In genomic region chr2:1223791-1224190, GRCh38 we compare ENCODE assay signal across 24 cellular contexts.
DNase-seq lines count a peak whose midpoint lies in the region; ATAC-seq and TF ChIP-seq lines count a peak whose summit lies in the region.
"Had no signal": no experiment of that assay in that cellular context is flagged by ENCODE, and none has a peak within 500 bp of the region (broad histone marks: within the 10 kb centered on the region; RNA-seq: fewer than 3 reads in every experiment).

No MANE protein-coding gene starts in this region.

- no peak overlapping the region for H3K23ac ChIP-seq in neuronal stem cell (ENCODE audit: low read depth, low read length, poor library complexity)

- H3K9me3 Mint-ChIP-seq in endothelial cell (ENCODE audit: unreplicated experiment), result peaks cover under 1% of the 10 kb centered on the region

- H3K18ac ChIP-seq in neuronal stem cell (ENCODE audit: low read length), result peak overlapping the region; percentile 40

- no peak overlapping the region for H2BK15ac ChIP-seq in neuronal stem cell (ENCODE audit: low read length)

- DNase-seq in endothelial cell (ENCODE audit: low spot score) (no peak), esophagus muscularis mucosa (ENCODE audit: extremely low spot score) (peak; percentile 91), neuronal stem cell (ENCODE audit: low spot score) (no peak), dermis blood vessel endothelial cell (no peak)
- DNase-seq: 8988T; ACHN; BE2C; C1 segment of cervical spinal cord; CD4-positive, alpha-beta memory T cell; CD4-positive, CD25-positive, alpha-beta regulatory T cell; CD8-positive, alpha-beta memory T cell; COR-L47; DMS 273 treated with DMSO at 0.1 percent for 48 hours; DMS153; DMS53; DMS79; DND-41; EL; GDM1 had no signal

- no peak for ATAC-seq in HG02884 (IDR thresholded peaks at IDR 0.05; ENCODE audit: unreplicated experiment)
- no peak for ATAC-seq in GM19324 (IDR thresholded peaks at IDR 0.05; ENCODE audit: low FRiP score, unreplicated experiment)
- ATAC-seq: GM12878 had no signal

- TF ChIP-seq EP300 in esophagus muscularis mucosa (IDR thresholded peaks at IDR 0.05), result no peak

- no peak overlapping the region for H2BK120ac ChIP-seq in neuronal stem cell (ENCODE audit: low read depth, low read length)

- H3K36me3 ChIP-seq in esophagus muscularis mucosa (no peaks in the 10 kb centered on the region), neuronal stem cell (replicated peaks in 1 of 2; ENCODE audit: control insufficient read depth in 2 of 2, insufficient read depth in 2 of 2, low read length in 2 of 2) (no peaks in the 10 kb centered on the region)
- H3K36me3 ChIP-seq: BE2C, BLaER1 had no signal

- no peak overlapping the region for H2AK5ac ChIP-seq in neuronal stem cell (ENCODE audit: low read depth, low read length)

- TF ChIP-seq CTCF in endothelial cell (IDR thresholded peaks at IDR 0.05; ENCODE audit: unreplicated experiment) (no peak), esophagus muscularis mucosa (IDR thresholded peaks at IDR 0.05) (no peak)

- no peak overlapping the region for H3K9ac ChIP-seq in neuronal stem cell (ENCODE audit: low read depth, low read length, poor library complexity)
- H3K9ac ChIP-seq: BLaER1 had no signal

- peaks cover 19% of the 10 kb centered on the region for H3K27me3 Mint-ChIP-seq in endothelial cell (ENCODE audit: unreplicated experiment)

- peaks cover 0 to 10% (median 4%) of the 10 kb centered on the region in 4 donors for H3K4me1 ChIP-seq in esophagus muscularis mucosa
- H3K4me1 ChIP-seq in neuronal stem cell (ENCODE audit: control insufficient read depth in 2 of 2, insufficient read depth in 1 of 2, low read depth in 1 of 2, low read length in 2 of 2), result no peaks in the 10 kb centered on the region
- H3K4me1 ChIP-seq: BE2C had no signal

- H3K9me3 ChIP-seq in esophagus muscularis mucosa (no peaks in the 10 kb centered on the region), neuronal stem cell (replicated peaks in 1 of 2; ENCODE audit: control insufficient read depth in 2 of 2, insufficient read depth in 1 of 2, low read depth in 1 of 2, low read length in 2 of 2) (peaks cover 0 to 4% of the 10 kb centered on the region in 2 donors)
- H3K9me3 ChIP-seq: BE2C, BLaER1 had no signal

- H3K27ac Mint-ChIP-seq in endothelial cell (ENCODE audit: unreplicated experiment), result peak overlapping the region; percentile 42
- H3K27ac Mint-ChIP-seq: CD14-positive monocyte; CD4-positive, CD25-positive, alpha-beta regulatory T cell; CD8-positive, alpha-beta memory T cell had no signal

- peaks cover 0 to 24% (median 0%) of the 10 kb centered on the region in 4 donors for H3K27me3 ChIP-seq in esophagus muscularis mucosa
- no peaks in the 10 kb centered on the region for H3K27me3 ChIP-seq in neuronal stem cell (ENCODE audit: control insufficient read depth in 3 of 3, insufficient read depth in 3 of 3, low read depth in 1 of 3, low read length in 3 of 3)
- H3K27me3 ChIP-seq: BE2C had no signal

- H3K79me1 ChIP-seq in neuronal stem cell (ENCODE audit: low read depth, low read length), result peaks cover 2% of the 10 kb centered on the region

- H3K4me2 ChIP-seq in neuronal stem cell (ENCODE audit: insufficient read depth, low read length, poor library complexity, severe bottlenecking), result no peak overlapping the region
- H3K4me2 ChIP-seq: BLaER1 had no signal

- no peak overlapping the region for H3K4ac ChIP-seq in neuronal stem cell (ENCODE audit: low read length)

- peaks cover 30% of the 10 kb centered on the region for H3K36me3 Mint-ChIP-seq in endothelial cell (ENCODE audit: low read depth, unreplicated experiment)
- H3K36me3 Mint-ChIP-seq: CD14-positive monocyte; CD4-positive, CD25-positive, alpha-beta regulatory T cell had no signal

- no peak overlapping the region for H2AFZ ChIP-seq in neuronal stem cell (ENCODE audit: low read length)

- peaks cover 3% of the 10 kb centered on the region for H3K4me1 Mint-ChIP-seq in endothelial cell (ENCODE audit: unreplicated experiment)
- H3K4me1 Mint-ChIP-seq: CD14-positive monocyte; CD8-positive, alpha-beta memory T cell had no signal

- H2BK5ac ChIP-seq in neuronal stem cell (ENCODE audit: low read length), result no peak overlapping the region

- peak overlapping the region; percentile 75 for H4K8ac ChIP-seq in neuronal stem cell (ENCODE audit: low read depth, low read length)

- WGBS in esophagus muscularis mucosa, result 93% methylated on average over 6 of the region's 11 CpGs
- WGBS in neuronal stem cell (ENCODE audit: extremely low coverage in 2 of 2, insufficient read length in 2 of 2, insufficient replicate concordance in 1 of 2), 2 donors, result no CpG with 5 or more reads among the region's 11 CpGs

- intact Hi-C loops in esophagus muscularis mucosa (cut with DNase I), result no loop called here

- H3K4me3 ChIP-seq in esophagus muscularis mucosa (no peak overlapping the region), neuronal stem cell (ENCODE audit: low read length in 2 of 2) (no peak overlapping the region)
- H3K4me3 ChIP-seq: BLaER1, GM12878 had no signal

- no peak overlapping the region for H3K27ac ChIP-seq in esophagus muscularis mucosa (replicated peaks in 1 of 4)
- no peak overlapping the region for H3K27ac ChIP-seq in neuronal stem cell (replicated peaks; ENCODE audit: low read length)
- H3K27ac ChIP-seq: BLaER1 had no signal

- no peak for TF ChIP-seq POLR2A in esophagus muscularis mucosa (IDR thresholded peaks at IDR 0.05; ENCODE audit: low read depth)

- H3K14ac ChIP-seq in neuronal stem cell (ENCODE audit: low read length), result peak overlapping the region; percentile 59

- no peak overlapping the region for H3K4me3 Mint-ChIP-seq in endothelial cell (ENCODE audit: unreplicated experiment)
- H3K4me3 Mint-ChIP-seq: CD14-positive monocyte; CD4-positive, alpha-beta memory T cell; CD4-positive, CD25-positive, alpha-beta regulatory T cell; CD8-positive, alpha-beta memory T cell had no signal

- H2BK12ac ChIP-seq in neuronal stem cell (ENCODE audit: low read length), result no peak overlapping the region

- H4K91ac ChIP-seq in neuronal stem cell (ENCODE audit: low read depth, low read length, poor library complexity), result no peak overlapping the region
